Comparison of ENCODE assay signal across 8 cellular contexts in genomic region chr7:74660202-74660601, GRCh38. TPM values are rescaled to one million over a fixed set of nuclear protein-coding genes. Genes with fewer than 3 reads are reported as not detected.
DNase-seq lines count a peak whose midpoint lies in the region; ATAC-seq and TF ChIP-seq lines count a peak whose summit lies in the region.
"Not testable (repeated sequence)": the region's sequence is repeated elsewhere in the genome, so short reads cannot be mapped to it uniquely, and the experiment has no call there.

No MANE protein-coding gene starts in this region.

- peaks cover 62% of the 10 kb centered on the region for H3K4me1 Mint-ChIP-seq in activated naive CD4-positive, alpha-beta T cell treated with anti-CD3 and anti-CD28 coated beads, Interleukin-2, amount 50 U/mL, for 24 hours
- H3K4me1 Mint-ChIP-seq in effector memory CD8-positive, alpha-beta T cell (ENCODE audit: low read depth in 2 of 2) = peaks cover 41 to 56% of the 10 kb centered on the region in 2 donors
- H3K4me1 Mint-ChIP-seq in neural progenitor cell = peaks cover 58% of the 10 kb centered on the region

- H3K4me3 ChIP-seq in BLaER1 (peak overlapping the region; percentile 99), HL-60 (replicated peaks; ENCODE audit: insufficient read depth, low read length) (peak overlapping the region; percentile 53), iPS-18a (ENCODE audit: low read length) (peak overlapping the region; percentile 59), neural progenitor cell (peak overlapping the region; percentile 78), stomach smooth muscle (ENCODE audit: low read length in 2 of 2) (peak overlapping the region in 1 of 2 donors; percentile 57)
- H3K4me3 ChIP-seq in SK-N-SH (ENCODE audit: low read depth in 2 of 2, low read length in 1 of 2) = not testable (repeated sequence)

- H3K9me3 Mint-ChIP-seq in activated naive CD4-positive, alpha-beta T cell treated with anti-CD3 and anti-CD28 coated beads, Interleukin-2, amount 50 U/mL, for 24 hours; effector memory CD8-positive, alpha-beta T cell; neural progenitor cell: not testable (repeated sequence)

- not testable (repeated sequence) for TF ChIP-seq RAD21 in SK-N-SH (IDR thresholded peaks at IDR 0.05; ENCODE audit: low read length)

- not testable (repeated sequence) for H3K27me3 ChIP-seq in BLaER1; HL-60 (ENCODE audit: insufficient read depth, poor library complexity, severe bottlenecking); SK-N-SH (ENCODE audit: insufficient read depth); iPS-18a (ENCODE audit: control insufficient read depth, insufficient read depth, low read length); neural progenitor cell; stomach smooth muscle (ENCODE audit: control insufficient read depth in 1 of 2, insufficient read depth in 2 of 2, low read length in 2 of 2)

- POLR2A ChIA-PET in SK-N-SH (lab: Yijun Ruan, JAX) = not testable (repeated sequence)

- not testable (repeated sequence) for H3K27me3 Mint-ChIP-seq in activated naive CD4-positive, alpha-beta T cell treated with anti-CD3 and anti-CD28 coated beads, Interleukin-2, amount 50 U/mL, for 24 hours; effector memory CD8-positive, alpha-beta T cell; neural progenitor cell (ENCODE audit: insufficient read depth, low read depth)

- H2AFZ ChIP-seq in SK-N-SH (ENCODE audit: low read depth); neural progenitor cell (replicated peaks): not testable (repeated sequence)

- peaks cover 27% of the 10 kb centered on the region for H3K36me3 ChIP-seq in BLaER1
- H3K36me3 ChIP-seq in SK-N-SH (replicated peaks in 1 of 2; ENCODE audit: control insufficient read depth in 1 of 2, insufficient read depth in 2 of 2, low read length in 1 of 2) = peaks cover 0 to 22% of the 10 kb centered on the region in 2 experiments
- not testable (repeated sequence) for H3K36me3 ChIP-seq in iPS-18a (ENCODE audit: control insufficient read depth, low read depth, low read length); neural progenitor cell; stomach smooth muscle (ENCODE audit: control insufficient read depth in 2 of 2, insufficient read depth in 2 of 2, low read length in 2 of 2)

- DNase-seq in HL-60 (ENCODE audit: low read depth in 1 of 2, low spot score in 1 of 2) = peak in 1 of 2 experiments; percentile 39
- DNase-seq in SK-N-SH; effector memory CD8-positive, alpha-beta T cell; neural progenitor cell (ENCODE audit: low spot score): not testable (repeated sequence)

- H3K27ac Mint-ChIP-seq in activated naive CD4-positive, alpha-beta T cell treated with anti-CD3 and anti-CD28 coated beads, Interleukin-2, amount 50 U/mL, for 24 hours = peak overlapping the region; percentile 98
- peak overlapping the region; percentile 94 to 97 for H3K27ac Mint-ChIP-seq in effector memory CD8-positive, alpha-beta T cell
- H3K27ac Mint-ChIP-seq in neural progenitor cell = peak overlapping the region; percentile 97

- 92% methylated on average over 18 of the region's 18 CpGs for WGBS in SK-N-SH (ENCODE audit: low lambda C conversion rate)

- H3K4me2 ChIP-seq in BLaER1 (peak overlapping the region; percentile 91), SK-N-SH (peak overlapping the region; percentile 93; the same call in 1 of the 2 replicates), neural progenitor cell (peak overlapping the region; percentile 95)

- H3K9ac ChIP-seq in BLaER1 (peak overlapping the region; percentile 100), iPS-18a (ENCODE audit: low read length) (peak overlapping the region; percentile 54)
- H3K9ac ChIP-seq in SK-N-SH; neural progenitor cell; stomach smooth muscle (ENCODE audit: low read length in 2 of 2): not testable (repeated sequence)

- H3K9me2 ChIP-seq in SK-N-SH = not testable (repeated sequence)

- not testable (repeated sequence) for ATAC-seq in effector memory CD8-positive, alpha-beta T cell (replicated peaks)

- TF ChIP-seq CTCF in HL-60 (IDR thresholded peaks at IDR 0.05; ENCODE audit: insufficient read depth, low read length); SK-N-SH (IDR thresholded peaks at IDR 0.05); neural progenitor cell (IDR thresholded peaks at IDR 0.05): not testable (repeated sequence)

- not testable (repeated sequence) for H3K36me3 Mint-ChIP-seq in activated naive CD4-positive, alpha-beta T cell treated with anti-CD3 and anti-CD28 coated beads, Interleukin-2, amount 50 U/mL, for 24 hours
- peaks cover 49% of the 10 kb centered on the region for H3K36me3 Mint-ChIP-seq in effector memory CD8-positive, alpha-beta T cell (ENCODE audit: insufficient read depth)
- peaks cover 16% of the 10 kb centered on the region for H3K36me3 Mint-ChIP-seq in neural progenitor cell

- H3K79me2 ChIP-seq in SK-N-SH (ENCODE audit: insufficient read depth) (peaks cover 73% of the 10 kb centered on the region), neural progenitor cell (ENCODE audit: low read depth) (peaks cover 71% of the 10 kb centered on the region)

- H3K4me1 ChIP-seq in BLaER1 = peaks cover 67% of the 10 kb centered on the region
- peaks cover 11 to 23% of the 10 kb centered on the region in 2 experiments for H3K4me1 ChIP-seq in SK-N-SH (ENCODE audit: control insufficient read depth in 1 of 2, insufficient read depth in 2 of 2, low read depth in 1 of 2, low read length in 1 of 2)
- peaks cover 48% of the 10 kb centered on the region for H3K4me1 ChIP-seq in iPS-18a (ENCODE audit: control insufficient read depth, low read depth, low read length)
- peaks cover 53% of the 10 kb centered on the region for H3K4me1 ChIP-seq in neural progenitor cell
- peaks cover 42% of the 10 kb centered on the region for H3K4me1 ChIP-seq in stomach smooth muscle (ENCODE audit: control insufficient read depth, insufficient read depth, low read length)

- not testable (repeated sequence) for TF ChIP-seq EP300 in SK-N-SH (IDR thresholded peaks at IDR 0.05; ENCODE audit: borderline replicate concordance in 1 of 2, low read depth in 1 of 2, low read length in 1 of 2)

- H3F3A ChIP-seq in SK-N-SH (replicated peaks; ENCODE audit: insufficient read depth) = peaks cover 31% of the 10 kb centered on the region
- peaks cover 42% of the 10 kb centered on the region for H3F3A ChIP-seq in neural progenitor cell (ENCODE audit: low read depth)

- H3K27ac ChIP-seq in BLaER1 (peak overlapping the region; percentile 100), HL-60 (replicated peaks) (peak overlapping the region; percentile 89), iPS-18a (ENCODE audit: low read length) (peak overlapping the region; percentile 85), neural progenitor cell (peak overlapping the region; percentile 1), stomach smooth muscle (ENCODE audit: low read length) (peak overlapping the region; percentile 58)
- H3K27ac ChIP-seq in SK-N-SH (ENCODE audit: low read depth in 2 of 2, low read length in 1 of 2) = not testable (repeated sequence)

- peaks cover 68% of the 10 kb centered on the region for H4K20me1 ChIP-seq in BLaER1
- H4K20me1 ChIP-seq in SK-N-SH (ENCODE audit: insufficient read depth) = peaks cover 67% of the 10 kb centered on the region
- H4K20me1 ChIP-seq in neural progenitor cell (ENCODE audit: low read depth) = peaks cover 53% of the 10 kb centered on the region

- CTCF ChIA-PET in SK-N-SH (lab: Yijun Ruan, JAX) = interaction anchor here (1.4 kb wide), 1 partner anchor 94 kb away, joined by 4 read pairs; no protein-coding TSS in a partner anchor

- H3K4me3 Mint-ChIP-seq in activated naive CD4-positive, alpha-beta T cell treated with anti-CD3 and anti-CD28 coated beads, Interleukin-2, amount 50 U/mL, for 24 hours = peak overlapping the region; percentile 91
- H3K4me3 Mint-ChIP-seq in effector memory CD8-positive, alpha-beta T cell = peak overlapping the region; percentile 89 to 96
- peak overlapping the region; percentile 94 for H3K4me3 Mint-ChIP-seq in neural progenitor cell

- H3K9me3 ChIP-seq in BLaER1; SK-N-SH; iPS-18a (ENCODE audit: control insufficient read depth, low read depth, low read length); neural progenitor cell (ENCODE audit: low read depth); stomach smooth muscle (ENCODE audit: control insufficient read depth in 2 of 2, low read length in 2 of 2): not testable (repeated sequence)

RNA-seq across cellular contexts. Expression of gene GTF2I, which starts 2.7 kb away (rescaled TPM):
- 90.2 and 90.5 TPM in 2 replicates for polyA plus RNA-seq in SK-N-SH (2012; rRNA removed)
- 84.5 and 85.2 TPM in 2 replicates for polyA plus RNA-seq in SK-N-SH (2012; cell fraction: cytosol; rRNA removed)
- polyA plus RNA-seq in SK-N-SH (2012; cell fraction: nucleus; rRNA removed) = 569 and 584 TPM in 2 replicates
- total RNA-seq in neural progenitor cell (ENCODE audit: low replicate concordance) = 256 and 310 TPM in 2 replicates
